Comparison of ENCODE assay signal across 36 cellular contexts in the genomic region with DNA sequence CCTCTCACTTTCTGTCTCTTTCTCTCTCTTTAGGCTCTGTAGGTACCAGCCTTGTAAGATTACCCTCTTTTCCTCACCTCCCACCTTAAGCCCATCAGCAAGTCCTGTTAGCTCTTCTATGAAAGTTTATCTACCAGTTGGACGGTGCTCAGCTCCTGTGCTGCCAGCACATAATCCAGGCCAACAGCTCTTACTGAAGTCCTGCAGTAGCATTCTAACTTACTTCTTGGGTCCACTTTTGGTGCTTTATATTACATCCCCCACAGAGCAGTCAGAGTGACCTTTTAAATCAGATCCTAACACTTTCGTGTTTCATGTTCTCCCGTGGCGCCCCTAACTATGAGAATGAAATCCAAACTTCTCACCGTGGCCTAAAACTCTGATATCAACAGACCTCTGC. TPM values are rescaled to one million over a fixed set of nuclear protein-coding genes. Genes with fewer than 3 reads are reported as not detected.
DNase-seq lines count a peak whose midpoint lies in the region; ATAC-seq, FAIRE-seq and TF ChIP-seq lines count a peak whose summit lies in the region.
"Had no signal": no experiment of that assay in that cellular context is flagged by ENCODE, and none has a peak within 500 bp of the region (broad histone marks: within the 10 kb centered on the region; RNA-seq: fewer than 3 reads in every experiment).

No MANE protein-coding gene starts in this region.

- CTCF ChIA-PET in activated CD8-positive, alpha-beta memory T cell treated with anti-CD3 and anti-CD28 coated beads, Interleukin-2, amount 10 ng/mL, durations not matched to agents 7 days and 5 days (lab: Charles Lee): no interaction called here

- no peaks in the 10 kb centered on the region for H3K4me1 Mint-ChIP-seq in neural crest cell
- H3K4me1 Mint-ChIP-seq in activated CD8-positive, alpha-beta memory T cell treated with anti-CD3 and anti-CD28 coated beads, Interleukin-2, amount 10 ng/mL, durations not matched to agents 7 days and 5 days: peaks cover 6% of the 10 kb centered on the region
- H3K4me1 Mint-ChIP-seq: B cell; CD14-positive monocyte; CD4-positive, alpha-beta memory T cell; CD4-positive, CD25-positive, alpha-beta regulatory T cell; CD8-positive, alpha-beta memory T cell had no signal

- no peak overlapping the region for H3K27ac ChIP-seq in esophagus muscularis mucosa (replicated peaks in 1 of 4)
- H3K27ac ChIP-seq: 22Rv1; A549; BLaER1; BLaER1 treated with 17β-estradiol and CSF1 and Interleukin-3, amounts not matched to agents 10 nM and 100 nM; C4-2B had no signal

- H3K9me3 Mint-ChIP-seq in neural crest cell: no peaks in the 10 kb centered on the region
- H3K9me3 Mint-ChIP-seq in activated CD8-positive, alpha-beta memory T cell treated with anti-CD3 and anti-CD28 coated beads, Interleukin-2, amount 10 ng/mL, durations not matched to agents 7 days and 5 days (ENCODE audit: low read depth): peaks cover 2% of the 10 kb centered on the region
- H3K9me3 Mint-ChIP-seq: CD4-positive, alpha-beta T cell had no signal

- intact Hi-C loops in esophagus muscularis mucosa (cut with DNase I): no loop called here

- 87% methylated on average over 5 of the region's 5 CpGs for WGBS in esophagus muscularis mucosa

- no peak for TF ChIP-seq POLR2A in esophagus muscularis mucosa (IDR thresholded peaks at IDR 0.05; ENCODE audit: low read depth)

- FAIRE-seq in bronchial epithelial cell (lab: Jason Lieb, UNC): peak; percentile 13
- FAIRE-seq: A204.1, A549, D721Med had no signal

- no peaks in the 10 kb centered on the region for H3K27me3 ChIP-seq in bronchial epithelial cell (ENCODE audit: control insufficient read depth, insufficient read depth, low read length)
- no peaks in the 10 kb centered on the region for H3K27me3 ChIP-seq in esophagus muscularis mucosa
- H3K27me3 ChIP-seq: BE2C; BLaER1; BLaER1 treated with 17β-estradiol and CSF1 and Interleukin-3, amounts not matched to agents 10 nM and 100 nM had no signal

- peak overlapping the region; percentile 48 for H3K27ac Mint-ChIP-seq in neural crest cell (ENCODE audit: unreplicated experiment)
- H3K27ac Mint-ChIP-seq in activated CD8-positive, alpha-beta memory T cell treated with anti-CD3 and anti-CD28 coated beads, Interleukin-2, amount 10 ng/mL, durations not matched to agents 7 days and 5 days: no peak overlapping the region
- H3K27ac Mint-ChIP-seq: B cell; CD4-positive, alpha-beta memory T cell; CD4-positive, alpha-beta T cell; CD4-positive, CD25-positive, alpha-beta regulatory T cell; CD8-positive, alpha-beta memory T cell; CD8-positive, alpha-beta T cell had no signal

- no peaks in the 10 kb centered on the region for H3K9me3 ChIP-seq in esophagus muscularis mucosa
- H3K9me3 ChIP-seq: A549, BE2C, BLaER1 had no signal

- TF ChIP-seq EP300 in esophagus muscularis mucosa (IDR thresholded peaks at IDR 0.05): no peak

- H3K36me3 ChIP-seq in bronchial epithelial cell (ENCODE audit: control insufficient read depth, insufficient read depth, low read length) (no peaks in the 10 kb centered on the region), esophagus muscularis mucosa (no peaks in the 10 kb centered on the region)
- H3K36me3 ChIP-seq: BE2C; BLaER1; BLaER1 treated with 17β-estradiol and CSF1 and Interleukin-3, amounts not matched to agents 10 nM and 100 nM had no signal

- no peaks in the 10 kb centered on the region for H3K36me3 Mint-ChIP-seq in neural crest cell (ENCODE audit: low read depth)
- H3K36me3 Mint-ChIP-seq in activated CD8-positive, alpha-beta memory T cell treated with anti-CD3 and anti-CD28 coated beads, Interleukin-2, amount 10 ng/mL, durations not matched to agents 7 days and 5 days: no peaks in the 10 kb centered on the region
- H3K36me3 Mint-ChIP-seq: CD14-positive monocyte; CD4-positive, alpha-beta memory T cell; CD4-positive, CD25-positive, alpha-beta regulatory T cell; CD8-positive, alpha-beta T cell had no signal

- ATAC-seq in GM18519 (IDR thresholded peaks at IDR 0.05; ENCODE audit: low FRiP score, unreplicated experiment): no peak
- ATAC-seq in activated CD8-positive, alpha-beta memory T cell treated with anti-CD3 and anti-CD28 coated beads, Interleukin-2, amount 10 ng/mL, durations not matched to agents 7 days and 5 days: no peak
- ATAC-seq: A549; CD8-positive, alpha-beta T cell had no signal

- TF ChIP-seq CTCF in bronchial epithelial cell (IDR thresholded peaks at IDR 0.05; ENCODE audit: insufficient read depth, low read length, severe bottlenecking) (no peak), esophagus muscularis mucosa (IDR thresholded peaks at IDR 0.05) (no peak), neural crest cell (conservative IDR thresholded peaks at IDR 0.05) (no peak)

- no peak overlapping the region for H3K4me3 ChIP-seq in bronchial epithelial cell (ENCODE audit: low read depth, low read length)
- no peak overlapping the region for H3K4me3 ChIP-seq in esophagus muscularis mucosa
- H3K4me3 ChIP-seq: A549; BLaER1; BLaER1 treated with 17β-estradiol and CSF1 and Interleukin-3, amounts not matched to agents 10 nM and 100 nM had no signal

- peaks cover 9% of the 10 kb centered on the region for H3K27me3 Mint-ChIP-seq in neural crest cell (ENCODE audit: low read depth)
- peaks cover 24% of the 10 kb centered on the region for H3K27me3 Mint-ChIP-seq in activated CD8-positive, alpha-beta memory T cell treated with anti-CD3 and anti-CD28 coated beads, Interleukin-2, amount 10 ng/mL, durations not matched to agents 7 days and 5 days

- peaks cover 0 to 4% (median 0%) of the 10 kb centered on the region in 4 donors for H3K4me1 ChIP-seq in esophagus muscularis mucosa
- H3K4me1 ChIP-seq: A549, BE2C, Caco-2 had no signal

- H3K4me3 Mint-ChIP-seq in neural crest cell: no peak overlapping the region
- no peak overlapping the region for H3K4me3 Mint-ChIP-seq in activated CD8-positive, alpha-beta memory T cell treated with anti-CD3 and anti-CD28 coated beads, Interleukin-2, amount 10 ng/mL, durations not matched to agents 7 days and 5 days
- H3K4me3 Mint-ChIP-seq: B cell; CD14-positive monocyte; CD4-positive, alpha-beta memory T cell; CD4-positive, alpha-beta T cell; CD4-positive, CD25-positive, alpha-beta regulatory T cell; CD8-positive, alpha-beta memory T cell; CD8-positive, alpha-beta T cell had no signal

- DNase-seq in bronchial epithelial cell (ENCODE audit: low read depth) (no peak), esophagus muscularis mucosa (ENCODE audit: extremely low spot score) (peak; percentile 81), neural crest cell (ENCODE audit: low read depth, low spot score) (no peak), nucleus accumbens (lab: John Stamatoyannopoulos, UW) (no peak)
- DNase-seq in activated CD8-positive, alpha-beta memory T cell treated with anti-CD3 and anti-CD28 coated beads, Interleukin-2, amount 10 ng/mL, durations not matched to agents 7 days and 5 days: no peak
- DNase-seq: 8988T; ACHN; AML-193; BE2C; C1 segment of cervical spinal cord; Caco-2; Calu3; CD4-positive, alpha-beta memory T cell; CD4-positive, alpha-beta T cell; CD4-positive, CD25-positive, alpha-beta regulatory T cell; CD8-positive, alpha-beta memory T cell; CD8-positive, alpha-beta T cell; COR-L47; DMS 273 treated with DMSO at 0.1 percent for 48 hours; DMS153; DMS53; DMS79; DMS79 treated with DMSO at 0.1 percent for 48 hours; DND-41; EL had no signal

RNA-seq across cellular contexts. Expression of a gene that starts 38.9 kb away (rescaled TPM):
- under 0.01 TPM in 1 of 2 replicates, not detected in the other for total RNA-seq in bronchial epithelial cell
- 100 to 1,000 TPM in 1 of 4 donors, 10 to 100 TPM in 3; 26.2 to 113 (median 50.4) TPM for total RNA-seq in esophagus muscularis mucosa
- 0.27 and 0.37 TPM in 2 replicates for total RNA-seq in neural crest cell
- not detected for total RNA-seq in activated CD8-positive, alpha-beta memory T cell treated with anti-CD3 and anti-CD28 coated beads, Interleukin-2, amount 10 ng/mL, durations not matched to agents 7 days and 5 days
- total RNA-seq: A673; B cell; Caco-2; Calu3; CD4-positive, alpha-beta memory T cell; CD4-positive, alpha-beta T cell; CD4-positive, CD25-positive, alpha-beta regulatory T cell; CD8-positive, alpha-beta memory T cell; CD8-positive, alpha-beta T cell had no signal

Comparison
In these comparisons a context has a peak if more than half of its experiments do, and no peak if none do; other contexts are left out.
1. RNA of a gene that starts 38.9 kb away (total RNA-seq): 26.2 to 113 TPM in esophagus muscularis mucosa; 0.27 to 0.37 TPM in neural crest cell, under 0.01 TPM in bronchial epithelial cell and not detected in activated CD8-positive, alpha-beta memory T cell treated with anti-CD3 and anti-CD28 coated beads, Interleukin-2, amount 10 ng/mL, durations not matched to agents 7 days and 5 days; every median in the first group is over 10 times any median in the second.